In genomic region chr11:76733906-76734305, GRCh38 we compare ENCODE assay signal across 8 cellular contexts. TPM values are rescaled to one million over a fixed set of nuclear protein-coding genes. Genes with fewer than 3 reads are reported as not detected.
DNase-seq lines count a peak whose midpoint lies in the region; TF ChIP-seq lines count a peak whose summit lies in the region.
"Not testable (repeated sequence)": the region's sequence is repeated elsewhere in the genome, so short reads cannot be mapped to it uniquely, and the experiment has no call there.

No MANE protein-coding gene starts in this region.

- not testable (repeated sequence) for H3K36me3 ChIP-seq in CD8-positive, alpha-beta memory T cell (ENCODE audit: insufficient read depth, low read length); SU-DHL-6 (ENCODE audit: low read length)

- CTCF ChIA-PET in CD8-positive, alpha-beta memory T cell (lab: Charles Lee), result interaction anchor here (0.6 to 4.0 kb wide), 6 partner anchors 9 to 357 kb away, joined by 3 to 38 read pairs (median 6); no protein-coding TSS in a partner anchor

- H3K9me3 ChIP-seq in CD8-positive, alpha-beta memory T cell (ENCODE audit: low read length); SU-DHL-6 (ENCODE audit: insufficient read depth, low read length): not testable (repeated sequence)

- POLR2A ChIA-PET in CD8-positive, alpha-beta memory T cell (lab: Charles Lee), result not testable (repeated sequence)

- H3K79me2 ChIP-seq in SU-DHL-6 (ENCODE audit: insufficient read depth, low read length), result not testable (repeated sequence)

- not testable (repeated sequence) for H3K4me1 ChIP-seq in CD8-positive, alpha-beta memory T cell (ENCODE audit: insufficient read depth, low read length)

- not testable (repeated sequence) for H3K4me2 ChIP-seq in SU-DHL-6 (ENCODE audit: low read depth, low read length, poor library complexity, severe bottlenecking)

- not testable (repeated sequence) for H3K4me1 Mint-ChIP-seq in CD8-positive, alpha-beta memory T cell

- not testable (repeated sequence) for H2AFZ ChIP-seq in SU-DHL-6 (ENCODE audit: low read depth, low read length, severe bottlenecking)

- TF ChIP-seq CTCF in HFF-Myc (IDR thresholded peaks at IDR 0.05; ENCODE audit: low read depth, low read length, missing control alignments), result peak; percentile 40
- TF ChIP-seq CTCF in SU-DHL-6 (IDR thresholded peaks at IDR 0.05; ENCODE audit: insufficient read depth, low read length, poor library complexity, severe bottlenecking), result peak; percentile 26
- peak; percentile 48 for TF ChIP-seq CTCF in fibroblast of mammary gland (conservative IDR thresholded peaks at IDR 0.05; ENCODE audit: control insufficient read depth, insufficient read depth, low read depth, low read length)

- H3K27ac Mint-ChIP-seq in CD8-positive, alpha-beta memory T cell, result not testable (repeated sequence)

- H3K9me3 Mint-ChIP-seq in CD8-positive, alpha-beta memory T cell, result not testable (repeated sequence)

- not testable (repeated sequence) for H4K20me1 ChIP-seq in SU-DHL-6 (ENCODE audit: low read depth, low read length)

- not testable (repeated sequence) for H3K9ac ChIP-seq in SU-DHL-6 (ENCODE audit: low read length)

- H3K27ac ChIP-seq in CD8-positive, alpha-beta memory T cell (ENCODE audit: low read depth, low read length); SU-DHL-6 (ENCODE audit: low read depth, low read length): not testable (repeated sequence)

- not testable (repeated sequence) for H3K4me3 ChIP-seq in CD8-positive, alpha-beta memory T cell (ENCODE audit: low read length); HFF-Myc (replicated peaks; ENCODE audit: low read depth, low read length); SU-DHL-6 (ENCODE audit: insufficient read depth, low read length, poor library complexity, severe bottlenecking); fibroblast of mammary gland (ENCODE audit: control insufficient read depth, low read depth, low read length)

- H3K27me3 ChIP-seq in CD8-positive, alpha-beta memory T cell (ENCODE audit: insufficient read depth, low read length, poor library complexity, severe bottlenecking); SU-DHL-6 (ENCODE audit: low read length): not testable (repeated sequence)

- peak in 3 of 5 donors; percentile 21 to 52 (median 41) for DNase-seq in CD8-positive, alpha-beta memory T cell
- not testable (repeated sequence) for DNase-seq in HFF-Myc (ENCODE audit: extremely low read depth, low read depth)
- DNase-seq in NCI-H2107 treated with DMSO at 0.1 percent for 48 hours (lab: John Stamatoyannopoulos, UW; ENCODE audit: unreplicated experiment) (peak; percentile 57), fibroblast of mammary gland (ENCODE audit: low read depth) (peak; percentile 72), medulla oblongata (ENCODE audit: extremely low spot score) (peak; percentile 82)
- peak; percentile 11 for DNase-seq in activated naive CD4-positive, alpha-beta T cell treated with Interleukin-2 at 50 U/mL for 16 hours
- peak; percentile 6 to 22 (median 11) for DNase-seq in stimulated activated CD4-positive, alpha-beta T cell treated with anti-CD3 and anti-CD28 coated beads, TNF-alpha, amount 100 ng/mL, for 24 hours (ENCODE audit: low read depth in 3 of 3)

- not testable (repeated sequence) for H3K36me3 Mint-ChIP-seq in CD8-positive, alpha-beta memory T cell

- peaks cover 5 to 22% of the 10 kb centered on the region in 2 donors for H3K27me3 Mint-ChIP-seq in CD8-positive, alpha-beta memory T cell

- H3K4me3 Mint-ChIP-seq in CD8-positive, alpha-beta memory T cell, result not testable (repeated sequence)

- not testable (repeated sequence) for H3F3A ChIP-seq in SU-DHL-6 (ENCODE audit: insufficient read depth)

- not testable (repeated sequence) for H3K9me2 ChIP-seq in SU-DHL-6 (replicated peaks; ENCODE audit: insufficient read depth, low read length)

RNA-seq across cellular contexts. Expression of gene TSKU, which starts 49.2 kb away (rescaled TPM):
- under 1 TPM; 0.11 to 0.13 TPM for total RNA-seq in CD8-positive, alpha-beta memory T cell
- not detected for polyA plus RNA-seq in CD8-positive, alpha-beta memory T cell
